In genomic region chr10:70106958-70107791, GRCh38 we compare ENCODE assay signal across 9 cellular contexts. TPM values are rescaled to one million over a fixed set of nuclear protein-coding genes. Genes with fewer than 3 reads are reported as not detected.
DNase-seq lines count a peak whose midpoint lies in the region; ATAC-seq, FAIRE-seq and TF ChIP-seq lines count a peak whose summit lies in the region.
"Had no signal": no experiment of that assay in that cellular context is flagged by ENCODE, and none has a peak within 500 bp of the region (broad histone marks: within the 10 kb centered on the region; RNA-seq: fewer than 3 reads in every experiment).

No MANE protein-coding gene starts in this region.

- 65% methylated on average over 22 of the region's 22 CpGs for WGBS in smooth muscle cell (ENCODE audit: low lambda C conversion rate)

- H3K9me3 Mint-ChIP-seq in activated CD4-positive, alpha-beta T cell treated with anti-CD3 and anti-CD28 coated beads, Interleukin-2, amount 10 ng/mL, durations not matched to agents 7 days and 5 days = no peaks in the 10 kb centered on the region

- peak; percentile 14 for DNase-seq in activated CD4-positive, alpha-beta T cell treated with anti-CD3 and anti-CD28 coated beads, Interleukin-2, amount 10 ng/mL, durations not matched to agents 7 days and 5 days
- no peak for DNase-seq in activated CD4-positive, alpha-beta T cell treated with anti-CD3 and anti-CD28 coated beads, Interleukin-2, amount 50 U/mL, for 1 hour
- DNase-seq in bronchial epithelial cell (ENCODE audit: low read depth) (no peak), smooth muscle cell (lab: John Stamatoyannopoulos, UW; ENCODE audit: unreplicated experiment) (no peak), NCI-H1105 (lab: John Stamatoyannopoulos, UW) (no peak)
- no peak for DNase-seq in activated CD4-positive, CD25-positive, alpha-beta regulatory T cell treated with anti-CD3 and anti-CD28 coated beads, Interleukin-2, amount 50 U/mL, for 72 hours

- CTCF ChIA-PET in activated CD4-positive, alpha-beta T cell treated with anti-CD3 and anti-CD28 coated beads, Interleukin-2, amount 10 ng/mL, durations not matched to agents 7 days and 5 days (lab: Charles Lee) = interaction anchor here (2.0 to 2.4 kb wide), 2 partner anchors 9 to 39 kb away, joined by 5 to 11 read pairs; partner anchors contain the start of gene TYSND1

- no peak overlapping the region for H3K4me2 ChIP-seq in smooth muscle cell

- TF ChIP-seq CTCF in bronchial epithelial cell (IDR thresholded peaks at IDR 0.05; ENCODE audit: insufficient read depth, low read length, severe bottlenecking) = peak; percentile 65
- TF ChIP-seq CTCF in smooth muscle cell (IDR thresholded peaks at IDR 0.05; ENCODE audit: borderline replicate concordance, insufficient read depth, poor library complexity, severe bottlenecking) = peak; percentile 47

- no peaks in the 10 kb centered on the region for H3K27me3 Mint-ChIP-seq in activated CD4-positive, alpha-beta T cell treated with anti-CD3 and anti-CD28 coated beads, Interleukin-2, amount 10 ng/mL, durations not matched to agents 7 days and 5 days

- no peak overlapping the region for H3K9ac ChIP-seq in smooth muscle cell (ENCODE audit: low read depth)

- no peak overlapping the region for H3K27ac ChIP-seq in smooth muscle cell (ENCODE audit: low read depth)

- H3K9me3 ChIP-seq in smooth muscle cell (replicated peaks; ENCODE audit: low read depth) = no peaks in the 10 kb centered on the region

- H3F3A ChIP-seq in smooth muscle cell (ENCODE audit: low read depth) = no peaks in the 10 kb centered on the region

- POLR2A ChIA-PET in activated CD4-positive, alpha-beta T cell treated with anti-CD3 and anti-CD28 coated beads, Interleukin-2, amount 10 ng/mL, durations not matched to agents 7 days and 5 days (lab: Charles Lee) = no interaction called here

- no peak overlapping the region for H3K27ac Mint-ChIP-seq in activated CD4-positive, alpha-beta T cell treated with anti-CD3 and anti-CD28 coated beads, Interleukin-2, amount 10 ng/mL, durations not matched to agents 7 days and 5 days

- H3K4me3 ChIP-seq in bronchial epithelial cell (ENCODE audit: low read depth, low read length) (no peak overlapping the region), smooth muscle cell (no peak overlapping the region)

- no peaks in the 10 kb centered on the region for H3K79me2 ChIP-seq in smooth muscle cell (ENCODE audit: low read depth)

- no peaks in the 10 kb centered on the region for H3K36me3 ChIP-seq in bronchial epithelial cell (ENCODE audit: control insufficient read depth, insufficient read depth, low read length)
- no peaks in the 10 kb centered on the region for H3K36me3 ChIP-seq in smooth muscle cell (ENCODE audit: low read depth)

- H3K27me3 ChIP-seq in bronchial epithelial cell (ENCODE audit: control insufficient read depth, insufficient read depth, low read length) = no peaks in the 10 kb centered on the region
- H3K27me3 ChIP-seq in smooth muscle cell (ENCODE audit: low read depth) = no peaks in the 10 kb centered on the region

- H3K4me1 ChIP-seq in smooth muscle cell (ENCODE audit: low read depth) = no peaks in the 10 kb centered on the region

- FAIRE-seq in bronchial epithelial cell (lab: Jason Lieb, UNC) = no peak
- FAIRE-seq: G401.6 had no signal

- no peaks in the 10 kb centered on the region for H3K36me3 Mint-ChIP-seq in activated CD4-positive, alpha-beta T cell treated with anti-CD3 and anti-CD28 coated beads, Interleukin-2, amount 10 ng/mL, durations not matched to agents 7 days and 5 days (ENCODE audit: low read depth)

- H2AFZ ChIP-seq in smooth muscle cell (ENCODE audit: low read depth) = no peak overlapping the region

- peak; percentile 75 for ATAC-seq in HG03432 (IDR thresholded peaks at IDR 0.05; ENCODE audit: unreplicated experiment)
- no peak for ATAC-seq in GM18502 (IDR thresholded peaks at IDR 0.05; ENCODE audit: poor library complexity, unreplicated experiment)

- H3K4me1 Mint-ChIP-seq in activated CD4-positive, alpha-beta T cell treated with anti-CD3 and anti-CD28 coated beads, Interleukin-2, amount 10 ng/mL, durations not matched to agents 7 days and 5 days = peaks cover 8% of the 10 kb centered on the region

- H3K4me3 Mint-ChIP-seq in activated CD4-positive, alpha-beta T cell treated with anti-CD3 and anti-CD28 coated beads, Interleukin-2, amount 10 ng/mL, durations not matched to agents 7 days and 5 days = no peak overlapping the region

- no peaks in the 10 kb centered on the region for H4K20me1 ChIP-seq in smooth muscle cell (ENCODE audit: low read depth)

RNA-seq across cellular contexts. Expression of gene AIFM2, which starts 25.4 kb away (rescaled TPM):
- 1 to 10 TPM; 2.5 to 3.3 TPM for total RNA-seq in activated CD4-positive, alpha-beta T cell treated with anti-CD3 and anti-CD28 coated beads, Interleukin-2, amount 10 ng/mL, durations not matched to agents 7 days and 5 days
- total RNA-seq in bronchial epithelial cell (14.7 and 26.6 TPM in 2 replicates), smooth muscle cell (2.1 and 2.2 TPM in 2 replicates)
- polyA plus RNA-seq in smooth muscle cell = 3.6 and 4.4 TPM in 2 replicates

RNA-seq across cellular contexts. Expression of gene TYSND1, which starts 39.3 kb away (rescaled TPM):
- 10 to 100 TPM; 11.6 to 14.3 TPM for total RNA-seq in activated CD4-positive, alpha-beta T cell treated with anti-CD3 and anti-CD28 coated beads, Interleukin-2, amount 10 ng/mL, durations not matched to agents 7 days and 5 days
- total RNA-seq in bronchial epithelial cell (32.1 and 33.5 TPM in 2 replicates), smooth muscle cell (2.4 and 4.9 TPM in 2 replicates)
- 4.5 and 10.0 TPM in 2 replicates for polyA plus RNA-seq in smooth muscle cell

RNA-seq across cellular contexts. Expression of gene MACROH2A2, which starts 54.5 kb away (rescaled TPM):
- total RNA-seq in activated CD4-positive, alpha-beta T cell treated with anti-CD3 and anti-CD28 coated beads, Interleukin-2, amount 10 ng/mL, durations not matched to agents 7 days and 5 days = 1 to 10 TPM; 4.9 to 5.0 TPM
- 11.3 and 11.5 TPM in 2 replicates for total RNA-seq in bronchial epithelial cell
- total RNA-seq in smooth muscle cell = 13.0 and 13.4 TPM in 2 replicates
- 14.0 and 20.4 TPM in 2 replicates for polyA plus RNA-seq in smooth muscle cell
